ENCODE assay signal across 8 cellular contexts in genomic region chr7:63925626-63926460, GRCh38.
DNase-seq lines count a peak whose midpoint lies in the region; ATAC-seq and TF ChIP-seq lines count a peak whose summit lies in the region.

No MANE protein-coding gene starts in this region.

- H3K27ac ChIP-seq in PC-3 (ENCODE audit: low read length), result peak overlapping the region; percentile 46
- H3K27ac ChIP-seq in skin epidermis, result peak overlapping the region in 20 of 21 experiments; percentile 42 to 96 (median 78)

- H2AFZ ChIP-seq in PC-3 (ENCODE audit: low read length), result peak overlapping the region; percentile 86

- H3K27me3 ChIP-seq in PC-3 (ENCODE audit: low read length), result no peaks in the 10 kb centered on the region

- TF ChIP-seq CTCF in PC-3 (conservative IDR thresholded peaks at IDR 0.05; ENCODE audit: low read depth, low read length) (no peak), mesothelial cell of epicardium (IDR thresholded peaks at IDR 0.05; ENCODE audit: unreplicated experiment) (no peak)

- H3K27me3 Mint-ChIP-seq in activated T-helper 17 cell treated with anti-CD3 and anti-CD28 coated beads, Interleukin-2, amount 50 U/mL, for 72 hours, result no peaks in the 10 kb centered on the region
- H3K27me3 Mint-ChIP-seq in mesothelial cell of epicardium (ENCODE audit: low read depth), result no peaks in the 10 kb centered on the region

- H3K36me3 Mint-ChIP-seq in activated T-helper 17 cell treated with anti-CD3 and anti-CD28 coated beads, Interleukin-2, amount 50 U/mL, for 72 hours (ENCODE audit: low read depth), result no peaks in the 10 kb centered on the region
- peaks cover 5% of the 10 kb centered on the region for H3K36me3 Mint-ChIP-seq in mesothelial cell of epicardium

- no TSS peak for BruUV-seq in PC-3 (replicated peaks; lab: Mats Ljungman, UMichigan)

- no peaks in the 10 kb centered on the region for H4K20me1 ChIP-seq in PC-3 (ENCODE audit: low read length)

- peaks cover 9% of the 10 kb centered on the region for H3K9me3 Mint-ChIP-seq in activated T-helper 17 cell treated with anti-CD3 and anti-CD28 coated beads, Interleukin-2, amount 50 U/mL, for 72 hours
- peaks cover 65% of the 10 kb centered on the region for H3K9me3 Mint-ChIP-seq in mesothelial cell of epicardium

- H3K9me3 ChIP-seq in PC-3 (ENCODE audit: low read length), result no peaks in the 10 kb centered on the region

- ATAC-seq in GM19438 (IDR thresholded peaks at IDR 0.05; ENCODE audit: low read depth, unreplicated experiment) (peak; percentile 95), PC-3 (peak; percentile 93), HG03039 (IDR thresholded peaks at IDR 0.05; ENCODE audit: unreplicated experiment) (no peak)
- peak; percentile 98 for ATAC-seq in activated T-helper 17 cell treated with anti-CD3 and anti-CD28 coated beads, Interleukin-2, amount 50 U/mL, for 72 hours (replicated peaks)

- no peaks in the 10 kb centered on the region for H3K4me1 Mint-ChIP-seq in activated T-helper 17 cell treated with anti-CD3 and anti-CD28 coated beads, Interleukin-2, amount 50 U/mL, for 72 hours
- H3K4me1 Mint-ChIP-seq in mesothelial cell of epicardium, result no peaks in the 10 kb centered on the region

- no peaks in the 10 kb centered on the region for H3K9me2 ChIP-seq in PC-3 (replicated peaks; ENCODE audit: low read length)

- H3K4me1 ChIP-seq in PC-3 (ENCODE audit: insufficient read depth, low read length), result no peaks in the 10 kb centered on the region

- peak overlapping the region; percentile 74 for H3K9ac ChIP-seq in PC-3 (ENCODE audit: low read length)

- intact Hi-C loops in PC-3 (cut with micrococcal nuclease) (no loop called here), cardiac septum (cut with DNase I) (loop anchor here (2.0 to 5.0 kb wide), 2 partner anchors 25 to 121 kb away; partner anchors contain the start of gene ZNF727)

- H3K79me2 ChIP-seq in PC-3 (ENCODE audit: low read length), result no peaks in the 10 kb centered on the region

- H3F3A ChIP-seq in PC-3 (ENCODE audit: low read length, unreplicated experiment), result no peaks in the 10 kb centered on the region

- peak overlapping the region; percentile 76 for H3K27ac Mint-ChIP-seq in activated T-helper 17 cell treated with anti-CD3 and anti-CD28 coated beads, Interleukin-2, amount 50 U/mL, for 72 hours
- no peak overlapping the region for H3K27ac Mint-ChIP-seq in mesothelial cell of epicardium

- H3K4me2 ChIP-seq in PC-3 (ENCODE audit: low read length), result peak overlapping the region; percentile 81

- no peaks in the 10 kb centered on the region; the same call in 1 of the 2 replicates for H3K36me3 ChIP-seq in PC-3 (ENCODE audit: low read depth, low read length)

- peak overlapping the region; percentile 81 for H3K4me3 Mint-ChIP-seq in activated T-helper 17 cell treated with anti-CD3 and anti-CD28 coated beads, Interleukin-2, amount 50 U/mL, for 72 hours
- H3K4me3 Mint-ChIP-seq in mesothelial cell of epicardium, result no peak overlapping the region

- POLR2A ChIA-PET in PC-3 (lab: Charles Lee; ENCODE audit: unreplicated experiment), result interaction anchor here (0.6 kb wide), 1 partner anchor 138 kb away, joined by 3 read pairs; no protein-coding TSS in a partner anchor

- peak; percentile 88 for DNase-seq in PC-3
- DNase-seq in cardiac septum (ENCODE audit: low spot score), result peak; percentile 91
- DNase-seq in NCI-H345 treated with DMSO at 0.1 percent for 48 hours (lab: John Stamatoyannopoulos, UW; ENCODE audit: unreplicated experiment), result no peak
- no peak for DNase-seq in mesothelial cell of epicardium (ENCODE audit: low spot score in 2 of 2, unreplicated experiment in 2 of 2)

- H3K4me3 ChIP-seq in PC-3 (ENCODE audit: low read length), result peak overlapping the region; percentile 73
- peak overlapping the region; percentile 35 to 72 (median 49) for H3K4me3 ChIP-seq in skin epidermis

- CTCF ChIA-PET in PC-3 (lab: Charles Lee), result interaction anchor here (0.6 kb wide), 1 partner anchor 389 kb away, joined by 3 read pairs; no protein-coding TSS in a partner anchor

Comparison
In these comparisons a context has a peak if more than half of its experiments do, and no peak if none do; other contexts are left out.
1. DNase-seq: peak in PC-3 (single experiment) and cardiac septum (single experiment); none in NCI-H345 treated with DMSO at 0.1 percent for 48 hours (single experiment) and mesothelial cell of epicardium (0 of 2).